In genomic region chr6:136783495-136784270, GRCh38 we compare ENCODE assay signal across 1 cellular context.
A peak's percentile ranks its signal among the peaks of the same experiment; 100 is the strongest.
TF ChIP-seq lines count a peak whose summit lies in the region.

No MANE protein-coding gene starts in this region.

TF ChIP-seq in K562, 482 proteins besides CTCF, POLR2A, EP300 and RAD21 (continued from another document and continues in another):
- TF ChIP-seq RNF219 (CRISPR knock-in tag; IDR thresholded peaks at IDR 0.05) (no peak), FOXK2 (conservative IDR thresholded peaks at IDR 0.05 in 1 of 2, IDR thresholded peaks at IDR 0.05 in 1 of 2; ENCODE audit: low read depth in 2 of 2) (peak; percentile 38 to 52; a peak in 2 of 4 replicates), NCOA1 (IDR thresholded peaks at IDR 0.05; ENCODE audit: low read depth) (no peak), ZNF707 (CRISPR knock-in tag; conservative IDR thresholded peaks at IDR 0.05) (no peak), ZNF79 (CRISPR knock-in tag; IDR thresholded peaks at IDR 0.05; ENCODE audit: low read depth) (no peak), KAT7 (CRISPR knock-in tag; IDR thresholded peaks at IDR 0.05; ENCODE audit: borderline replicate concordance) (0 out of 2 replicates have a peak, but pooled peaks have one; percentile 56), GABPA (tag; conservative IDR thresholded peaks at IDR 0.05; ENCODE audit: low read depth) (peak; percentile 79), CHD4 (IDR thresholded peaks at IDR 0.05; ENCODE audit: insufficient read depth, insufficient replicate concordance, low read depth, low read length, poor library complexity, severe bottlenecking) (no peak), NEUROD1 (IDR thresholded peaks at IDR 0.05; ENCODE audit: borderline replicate concordance, low read depth, low read length, partially characterized antibody) (no peak), MXI1 (IDR thresholded peaks at IDR 0.05; ENCODE audit: low read depth, low read length) (no peak), ESRRB (CRISPR knock-in tag; IDR thresholded peaks at IDR 0.05; ENCODE audit: borderline replicate concordance) (no peak), ZBTB5 (IDR thresholded peaks at IDR 0.05) (no peak), ZC3H8 (IDR thresholded peaks at IDR 0.05) (no peak), FIP1L1 (IDR thresholded peaks at IDR 0.05; ENCODE audit: low read depth, low read length, poor library complexity, severe bottlenecking) (no peak), MBD1 (CRISPR knock-in tag; IDR thresholded peaks at IDR 0.05) (no peak), TRIM24 (IDR thresholded peaks at IDR 0.05) (no peak), KLF10 (CRISPR knock-in tag; IDR thresholded peaks at IDR 0.05) (no peak), DMBX1 (CRISPR knock-in tag; IDR thresholded peaks at IDR 0.05; ENCODE audit: borderline replicate concordance) (no peak; the same call in 1 of the 2 replicates), CSDE1 (IDR thresholded peaks at IDR 0.05) (no peak), ARID2 (IDR thresholded peaks at IDR 0.05) (no peak), SOX6 (IDR thresholded peaks at IDR 0.05) (no peak), TGIF2 (CRISPR knock-in tag; IDR thresholded peaks at IDR 0.05) (no peak), ELF2 (CRISPR knock-in tag; IDR thresholded peaks at IDR 0.05) (peak; percentile 78), NCOA6 (IDR thresholded peaks at IDR 0.05) (no peak), KHSRP (IDR thresholded peaks at IDR 0.05) (no peak), ZNF239 (CRISPR knock-in tag; IDR thresholded peaks at IDR 0.05) (peak; percentile 45; the same call in 1 of the 2 replicates), SMAD2 (IDR thresholded peaks at IDR 0.05; ENCODE audit: low read depth, low read length) (no peak), THRAP3 (IDR thresholded peaks at IDR 0.05; ENCODE audit: borderline replicate concordance) (no peak), ZSCAN32 (CRISPR knock-in tag; IDR thresholded peaks at IDR 0.05) (no peak), TOE1 (IDR thresholded peaks at IDR 0.05; ENCODE audit: borderline replicate concordance) (no peak), TOE1 (CRISPR knock-in tag; IDR thresholded peaks at IDR 0.05; ENCODE audit: borderline replicate concordance, low read depth) (no peak), MAFK (IDR thresholded peaks at IDR 0.05; ENCODE audit: low read length) (no peak), ZBTB1 (CRISPR knock-in tag; IDR thresholded peaks at IDR 0.05; ENCODE audit: borderline replicate concordance, low read depth) (0 out of 2 replicates have a peak, but pooled peaks have one; percentile 1), TEAD1 (CRISPR knock-in tag; IDR thresholded peaks at IDR 0.05) (0 out of 4 replicates have a peak, but pooled peaks of 1 of the 2 experiments have one; percentile 9), ARHGAP35 (IDR thresholded peaks at IDR 0.05; ENCODE audit: partially characterized antibody) (no peak), ZNF232 (CRISPR knock-in tag; IDR thresholded peaks at IDR 0.05) (no peak)
- TF ChIP-seq, protein P1, sequence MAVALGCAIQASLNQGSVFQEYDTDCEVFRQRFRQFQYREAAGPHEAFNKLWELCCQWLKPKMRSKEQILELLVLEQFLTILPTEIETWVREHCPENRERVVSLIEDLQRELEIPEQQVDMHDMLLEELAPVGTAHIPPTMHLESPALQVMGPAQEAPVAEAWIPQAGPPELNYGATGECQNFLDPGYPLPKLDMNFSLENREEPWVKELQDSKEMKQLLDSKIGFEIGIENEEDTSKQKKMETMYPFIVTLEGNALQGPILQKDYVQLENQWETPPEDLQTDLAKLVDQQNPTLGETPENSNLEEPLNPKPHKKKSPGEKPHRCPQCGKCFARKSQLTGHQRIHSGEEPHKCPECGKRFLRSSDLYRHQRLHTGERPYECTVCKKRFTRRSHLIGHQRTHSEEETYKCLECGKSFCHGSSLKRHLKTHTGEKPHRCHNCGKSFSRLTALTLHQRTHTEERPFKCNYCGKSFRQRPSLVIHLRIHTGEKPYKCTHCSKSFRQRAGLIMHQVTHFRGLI (CRISPR knock-in tag; IDR thresholded peaks at IDR 0.05), result peak; percentile 28; the same call in 1 of the 2 replicates
- TF ChIP-seq, protein P2, sequence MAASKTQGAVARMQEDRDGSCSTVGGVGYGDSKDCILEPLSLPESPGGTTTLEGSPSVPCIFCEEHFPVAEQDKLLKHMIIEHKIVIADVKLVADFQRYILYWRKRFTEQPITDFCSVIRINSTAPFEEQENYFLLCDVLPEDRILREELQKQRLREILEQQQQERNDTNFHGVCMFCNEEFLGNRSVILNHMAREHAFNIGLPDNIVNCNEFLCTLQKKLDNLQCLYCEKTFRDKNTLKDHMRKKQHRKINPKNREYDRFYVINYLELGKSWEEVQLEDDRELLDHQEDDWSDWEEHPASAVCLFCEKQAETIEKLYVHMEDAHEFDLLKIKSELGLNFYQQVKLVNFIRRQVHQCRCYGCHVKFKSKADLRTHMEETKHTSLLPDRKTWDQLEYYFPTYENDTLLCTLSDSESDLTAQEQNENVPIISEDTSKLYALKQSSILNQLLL (CRISPR knock-in tag; IDR thresholded peaks at IDR 0.05; ENCODE audit: borderline replicate concordance), result no peak
- TF ChIP-seq, protein P3, sequence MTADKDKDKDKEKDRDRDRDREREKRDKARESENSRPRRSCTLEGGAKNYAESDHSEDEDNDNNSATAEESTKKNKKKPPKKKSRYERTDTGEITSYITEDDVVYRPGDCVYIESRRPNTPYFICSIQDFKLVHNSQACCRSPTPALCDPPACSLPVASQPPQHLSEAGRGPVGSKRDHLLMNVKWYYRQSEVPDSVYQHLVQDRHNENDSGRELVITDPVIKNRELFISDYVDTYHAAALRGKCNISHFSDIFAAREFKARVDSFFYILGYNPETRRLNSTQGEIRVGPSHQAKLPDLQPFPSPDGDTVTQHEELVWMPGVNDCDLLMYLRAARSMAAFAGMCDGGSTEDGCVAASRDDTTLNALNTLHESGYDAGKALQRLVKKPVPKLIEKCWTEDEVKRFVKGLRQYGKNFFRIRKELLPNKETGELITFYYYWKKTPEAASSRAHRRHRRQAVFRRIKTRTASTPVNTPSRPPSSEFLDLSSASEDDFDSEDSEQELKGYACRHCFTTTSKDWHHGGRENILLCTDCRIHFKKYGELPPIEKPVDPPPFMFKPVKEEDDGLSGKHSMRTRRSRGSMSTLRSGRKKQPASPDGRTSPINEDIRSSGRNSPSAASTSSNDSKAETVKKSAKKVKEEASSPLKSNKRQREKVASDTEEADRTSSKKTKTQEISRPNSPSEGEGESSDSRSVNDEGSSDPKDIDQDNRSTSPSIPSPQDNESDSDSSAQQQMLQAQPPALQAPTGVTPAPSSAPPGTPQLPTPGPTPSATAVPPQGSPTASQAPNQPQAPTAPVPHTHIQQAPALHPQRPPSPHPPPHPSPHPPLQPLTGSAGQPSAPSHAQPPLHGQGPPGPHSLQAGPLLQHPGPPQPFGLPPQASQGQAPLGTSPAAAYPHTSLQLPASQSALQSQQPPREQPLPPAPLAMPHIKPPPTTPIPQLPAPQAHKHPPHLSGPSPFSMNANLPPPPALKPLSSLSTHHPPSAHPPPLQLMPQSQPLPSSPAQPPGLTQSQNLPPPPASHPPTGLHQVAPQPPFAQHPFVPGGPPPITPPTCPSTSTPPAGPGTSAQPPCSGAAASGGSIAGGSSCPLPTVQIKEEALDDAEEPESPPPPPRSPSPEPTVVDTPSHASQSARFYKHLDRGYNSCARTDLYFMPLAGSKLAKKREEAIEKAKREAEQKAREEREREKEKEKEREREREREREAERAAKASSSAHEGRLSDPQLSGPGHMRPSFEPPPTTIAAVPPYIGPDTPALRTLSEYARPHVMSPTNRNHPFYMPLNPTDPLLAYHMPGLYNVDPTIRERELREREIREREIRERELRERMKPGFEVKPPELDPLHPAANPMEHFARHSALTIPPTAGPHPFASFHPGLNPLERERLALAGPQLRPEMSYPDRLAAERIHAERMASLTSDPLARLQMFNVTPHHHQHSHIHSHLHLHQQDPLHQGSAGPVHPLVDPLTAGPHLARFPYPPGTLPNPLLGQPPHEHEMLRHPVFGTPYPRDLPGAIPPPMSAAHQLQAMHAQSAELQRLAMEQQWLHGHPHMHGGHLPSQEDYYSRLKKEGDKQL (CRISPR knock-in tag; IDR thresholded peaks at IDR 0.05; ENCODE audit: borderline replicate concordance), result no peak
- TF ChIP-seq, protein P4, sequence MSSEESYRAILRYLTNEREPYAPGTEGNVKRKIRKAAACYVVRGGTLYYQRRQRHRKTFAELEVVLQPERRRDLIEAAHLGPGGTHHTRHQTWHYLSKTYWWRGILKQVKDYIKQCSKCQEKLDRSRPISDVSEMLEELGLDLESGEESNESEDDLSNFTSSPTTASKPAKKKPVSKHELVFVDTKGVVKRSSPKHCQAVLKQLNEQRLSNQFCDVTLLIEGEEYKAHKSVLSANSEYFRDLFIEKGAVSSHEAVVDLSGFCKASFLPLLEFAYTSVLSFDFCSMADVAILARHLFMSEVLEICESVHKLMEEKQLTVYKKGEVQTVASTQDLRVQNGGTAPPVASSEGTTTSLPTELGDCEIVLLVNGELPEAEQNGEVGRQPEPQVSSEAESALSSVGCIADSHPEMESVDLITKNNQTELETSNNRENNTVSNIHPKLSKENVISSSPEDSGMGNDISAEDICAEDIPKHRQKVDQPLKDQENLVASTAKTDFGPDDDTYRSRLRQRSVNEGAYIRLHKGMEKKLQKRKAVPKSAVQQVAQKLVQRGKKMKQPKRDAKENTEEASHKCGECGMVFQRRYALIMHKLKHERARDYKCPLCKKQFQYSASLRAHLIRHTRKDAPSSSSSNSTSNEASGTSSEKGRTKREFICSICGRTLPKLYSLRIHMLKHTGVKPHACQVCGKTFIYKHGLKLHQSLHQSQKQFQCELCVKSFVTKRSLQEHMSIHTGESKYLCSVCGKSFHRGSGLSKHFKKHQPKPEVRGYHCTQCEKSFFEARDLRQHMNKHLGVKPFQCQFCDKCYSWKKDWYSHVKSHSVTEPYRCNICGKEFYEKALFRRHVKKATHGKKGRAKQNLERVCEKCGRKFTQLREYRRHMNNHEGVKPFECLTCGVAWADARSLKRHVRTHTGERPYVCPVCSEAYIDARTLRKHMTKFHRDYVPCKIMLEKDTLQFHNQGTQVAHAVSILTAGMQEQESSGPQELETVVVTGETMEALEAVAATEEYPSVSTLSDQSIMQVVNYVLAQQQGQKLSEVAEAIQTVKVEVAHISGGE (CRISPR knock-in tag; IDR thresholded peaks at IDR 0.05), result peak in 1 of 3 experiments; percentile 85; a peak in 2 of 6 replicates
- TF ChIP-seq, protein P5, sequence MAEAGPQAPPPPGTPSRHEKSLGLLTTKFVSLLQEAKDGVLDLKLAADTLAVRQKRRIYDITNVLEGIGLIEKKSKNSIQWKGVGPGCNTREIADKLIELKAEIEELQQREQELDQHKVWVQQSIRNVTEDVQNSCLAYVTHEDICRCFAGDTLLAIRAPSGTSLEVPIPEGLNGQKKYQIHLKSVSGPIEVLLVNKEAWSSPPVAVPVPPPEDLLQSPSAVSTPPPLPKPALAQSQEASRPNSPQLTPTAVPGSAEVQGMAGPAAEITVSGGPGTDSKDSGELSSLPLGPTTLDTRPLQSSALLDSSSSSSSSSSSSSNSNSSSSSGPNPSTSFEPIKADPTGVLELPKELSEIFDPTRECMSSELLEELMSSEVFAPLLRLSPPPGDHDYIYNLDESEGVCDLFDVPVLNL (CRISPR knock-in tag; IDR thresholded peaks at IDR 0.05; ENCODE audit: low read depth), result no peak
